Comparison of ENCODE assay signal across 2 cellular contexts in the genomic region with DNA sequence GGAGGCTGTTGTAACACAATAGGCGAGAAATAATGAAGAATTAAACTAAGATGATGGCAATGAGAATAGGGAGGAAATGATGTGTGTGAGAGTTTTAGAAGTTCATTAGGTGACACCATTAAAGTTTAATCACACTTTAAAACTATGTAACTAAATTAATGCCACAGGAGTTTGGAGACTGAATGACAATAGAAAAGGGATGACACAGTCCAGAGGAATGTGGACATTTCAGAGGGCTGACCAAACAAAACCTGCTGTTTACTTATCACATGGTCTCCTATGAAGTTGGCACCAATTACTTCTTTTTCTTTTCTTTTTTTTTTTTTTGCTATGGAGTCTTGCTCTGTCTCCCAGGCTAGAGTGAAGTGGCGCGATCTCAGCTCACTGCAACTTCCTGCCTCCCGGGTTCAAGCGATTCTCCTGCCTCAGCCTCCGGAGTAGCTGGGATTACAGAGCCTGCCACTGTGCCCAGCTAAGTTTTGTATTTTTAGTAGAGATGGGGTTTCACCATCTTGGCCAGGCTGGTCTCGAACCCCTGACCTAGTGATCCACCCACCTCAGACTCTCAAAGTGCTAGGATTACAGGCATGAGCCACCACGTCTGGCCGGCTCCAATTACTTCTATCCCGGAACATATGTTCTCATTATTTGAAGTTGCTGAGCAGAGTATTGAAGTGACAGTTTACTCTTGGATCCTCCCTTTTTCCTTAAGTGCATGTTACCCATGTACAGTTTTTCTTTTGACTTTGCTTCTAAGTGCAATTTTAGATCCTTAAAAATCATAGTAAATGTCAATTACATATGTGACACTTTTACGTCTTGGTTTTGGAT.
TF ChIP-seq lines count a peak whose summit lies in the region.

No MANE protein-coding gene starts in this region.

TF ChIP-seq in IMR-90, 13 proteins besides CTCF, POLR2A, EP300 and RAD21:
- TF ChIP-seq RFX5 (IDR thresholded peaks at IDR 0.05; ENCODE audit: low read depth, low read length) (no peak), MAFK (IDR thresholded peaks at IDR 0.05; ENCODE audit: low read depth, low read length) (no peak), CHD1 (IDR thresholded peaks at IDR 0.05; ENCODE audit: low read depth, low read length) (no peak), SMC3 (IDR thresholded peaks at IDR 0.05; ENCODE audit: low read depth, low read length) (no peak), MXI1 (IDR thresholded peaks at IDR 0.05; ENCODE audit: borderline replicate concordance, low read depth, low read length) (no peak)

TF ChIP-seq in K562, 482 proteins besides CTCF, POLR2A, EP300 and RAD21:
- TF ChIP-seq SMARCA4 (IDR thresholded peaks at IDR 0.05) (0 out of 2 replicates have a peak, but pooled peaks have one; percentile 10), RHOXF2B (CRISPR knock-in tag; conservative IDR thresholded peaks at IDR 0.05) (no peak), ZNF324 (CRISPR knock-in tag; IDR thresholded peaks at IDR 0.05) (no peak), TBL1XR1 (IDR thresholded peaks at IDR 0.05; ENCODE audit: low read length in 2 of 2) (no peak), NFE2 (IDR thresholded peaks at IDR 0.05; ENCODE audit: low read depth) (no peak), ELK3 (CRISPR knock-in tag; IDR thresholded peaks at IDR 0.05) (no peak), FOSL1 (tag; conservative IDR thresholded peaks at IDR 0.05) (0 out of 2 replicates have a peak, but pooled peaks have one; percentile 14), POLR2AphosphoS5 (IDR thresholded peaks at IDR 0.05; ENCODE audit: control insufficient read depth, insufficient read depth, low read depth, low read length) (no peak), GTF3C2 (IDR thresholded peaks at IDR 0.05; ENCODE audit: borderline replicate concordance, extremely low read depth, insufficient read length) (no peak), YBX1 (IDR thresholded peaks at IDR 0.05) (no peak), TGIF2 (CRISPR knock-in tag; IDR thresholded peaks at IDR 0.05) (no peak)
